In the genomic region with DNA sequence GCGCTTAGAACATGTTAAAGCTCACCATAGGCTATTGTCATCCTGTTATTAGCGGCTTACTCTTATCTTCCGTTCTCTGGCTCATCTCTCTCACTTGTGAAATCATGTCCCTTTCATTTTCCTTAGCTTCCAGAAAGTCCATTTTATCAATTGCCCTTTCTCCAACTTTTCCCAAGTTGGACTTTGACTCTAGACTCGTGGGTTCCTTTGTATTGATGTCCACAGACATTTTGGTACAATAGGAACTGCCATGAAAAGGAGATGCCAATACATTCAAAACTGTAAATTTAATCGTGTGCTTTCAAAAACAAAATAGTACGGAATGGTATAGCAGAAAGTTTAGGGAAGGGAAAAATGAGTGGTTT, we compare ENCODE assay signal across 1 cellular context.
TF ChIP-seq lines count a peak whose summit lies in the region.

No MANE protein-coding gene starts in this region.

TF ChIP-seq in K562, 482 proteins besides CTCF, POLR2A, EP300 and RAD21:
- TF ChIP-seq SIN3A (IDR thresholded peaks at IDR 0.05; ENCODE audit: borderline replicate concordance in 2 of 2, control insufficient read depth in 1 of 2, low read depth in 2 of 2, low read length in 2 of 2) (no peak), FOXM1 (IDR thresholded peaks at IDR 0.05; ENCODE audit: low read depth) (0 out of 2 replicates have a peak, but pooled peaks have one; percentile 21), FOXM1 (CRISPR knock-in tag; IDR thresholded peaks at IDR 0.05; ENCODE audit: low read depth) (no peak), CBX3 (IDR thresholded peaks at IDR 0.05; ENCODE audit: borderline replicate concordance in 1 of 2, low read length in 2 of 2) (no peak; a peak in 1 of 3 replicates), SIRT6 (IDR thresholded peaks at IDR 0.05; ENCODE audit: low read depth, low read length) (no peak), HNRNPL (IDR thresholded peaks at IDR 0.05; ENCODE audit: low read depth, low read length) (no peak), SOX6 (IDR thresholded peaks at IDR 0.05) (peak; percentile 35; the same call in 1 of the 2 replicates), ZNF239 (CRISPR knock-in tag; IDR thresholded peaks at IDR 0.05) (no peak), MAFG (tag; conservative IDR thresholded peaks at IDR 0.05) (no peak), ZNF384 (IDR thresholded peaks at IDR 0.05; ENCODE audit: low read depth, low read length) (no peak), ZNF584 (CRISPR knock-in tag; IDR thresholded peaks at IDR 0.05; ENCODE audit: low read depth) (no peak), ZFPM2 (CRISPR knock-in tag; IDR thresholded peaks at IDR 0.05) (no peak), HOMEZ (CRISPR knock-in tag; IDR thresholded peaks at IDR 0.05) (no peak), SIX5 (IDR thresholded peaks at IDR 0.05; ENCODE audit: borderline replicate concordance in 1 of 2, insufficient read depth in 1 of 2, low read depth in 1 of 2, low read length in 2 of 2) (no peak), MYNN (IDR thresholded peaks at IDR 0.05) (no peak), MYNN (CRISPR knock-in tag; IDR thresholded peaks at IDR 0.05) (no peak), NCOA4 (IDR thresholded peaks at IDR 0.05; ENCODE audit: partially characterized antibody) (no peak), TCF7 (IDR thresholded peaks at IDR 0.05; ENCODE audit: borderline replicate concordance) (no peak), LCOR (CRISPR knock-in tag; IDR thresholded peaks at IDR 0.05) (no peak), DACH1 (IDR thresholded peaks at IDR 0.05; ENCODE audit: partially characterized antibody) (peak; percentile 23), ELF2 (CRISPR knock-in tag; IDR thresholded peaks at IDR 0.05) (no peak), NFE2L1 (tag; IDR thresholded peaks at IDR 0.05; ENCODE audit: borderline replicate concordance, low read depth) (no peak), CGGBP1 (CRISPR knock-in tag; IDR thresholded peaks at IDR 0.05) (no peak), FOXK2 (conservative IDR thresholded peaks at IDR 0.05 in 1 of 2, IDR thresholded peaks at IDR 0.05 in 1 of 2; ENCODE audit: low read depth in 2 of 2) (0 out of 4 replicates have a peak, but pooled peaks of 1 of the 2 experiments have one; percentile 7), MECOM (CRISPR knock-in tag; IDR thresholded peaks at IDR 0.05) (0 out of 2 replicates have a peak, but pooled peaks have one; percentile 21), ZNF445 (CRISPR knock-in tag; IDR thresholded peaks at IDR 0.05; ENCODE audit: low read depth) (no peak), ZNF212 (CRISPR knock-in tag; IDR thresholded peaks at IDR 0.05) (no peak), ZBTB33 (CRISPR knock-in tag; IDR thresholded peaks at IDR 0.05) (peak; percentile 90), CC2D1A (IDR thresholded peaks at IDR 0.05) (no peak), GABPA (tag; conservative IDR thresholded peaks at IDR 0.05; ENCODE audit: low read depth) (no peak), SETDB1 (IDR thresholded peaks at IDR 0.05; ENCODE audit: low read length) (no peak), ESRRB (CRISPR knock-in tag; IDR thresholded peaks at IDR 0.05; ENCODE audit: borderline replicate concordance) (no peak), MTA2 (IDR thresholded peaks at IDR 0.05; ENCODE audit: low read depth) (no peak)
- TF ChIP-seq, protein P1, sequence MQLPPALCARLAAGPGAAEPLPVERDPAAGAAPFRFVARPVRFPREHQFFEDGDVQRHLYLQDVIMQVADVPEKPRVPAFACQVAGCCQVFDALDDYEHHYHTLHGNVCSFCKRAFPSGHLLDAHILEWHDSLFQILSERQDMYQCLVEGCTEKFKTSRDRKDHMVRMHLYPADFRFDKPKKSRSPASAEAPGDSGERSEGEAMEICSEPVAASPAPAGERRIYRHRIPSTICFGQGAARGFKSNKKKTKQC (CRISPR knock-in tag; IDR thresholded peaks at IDR 0.05): no peak
- TF ChIP-seq, protein P2, sequence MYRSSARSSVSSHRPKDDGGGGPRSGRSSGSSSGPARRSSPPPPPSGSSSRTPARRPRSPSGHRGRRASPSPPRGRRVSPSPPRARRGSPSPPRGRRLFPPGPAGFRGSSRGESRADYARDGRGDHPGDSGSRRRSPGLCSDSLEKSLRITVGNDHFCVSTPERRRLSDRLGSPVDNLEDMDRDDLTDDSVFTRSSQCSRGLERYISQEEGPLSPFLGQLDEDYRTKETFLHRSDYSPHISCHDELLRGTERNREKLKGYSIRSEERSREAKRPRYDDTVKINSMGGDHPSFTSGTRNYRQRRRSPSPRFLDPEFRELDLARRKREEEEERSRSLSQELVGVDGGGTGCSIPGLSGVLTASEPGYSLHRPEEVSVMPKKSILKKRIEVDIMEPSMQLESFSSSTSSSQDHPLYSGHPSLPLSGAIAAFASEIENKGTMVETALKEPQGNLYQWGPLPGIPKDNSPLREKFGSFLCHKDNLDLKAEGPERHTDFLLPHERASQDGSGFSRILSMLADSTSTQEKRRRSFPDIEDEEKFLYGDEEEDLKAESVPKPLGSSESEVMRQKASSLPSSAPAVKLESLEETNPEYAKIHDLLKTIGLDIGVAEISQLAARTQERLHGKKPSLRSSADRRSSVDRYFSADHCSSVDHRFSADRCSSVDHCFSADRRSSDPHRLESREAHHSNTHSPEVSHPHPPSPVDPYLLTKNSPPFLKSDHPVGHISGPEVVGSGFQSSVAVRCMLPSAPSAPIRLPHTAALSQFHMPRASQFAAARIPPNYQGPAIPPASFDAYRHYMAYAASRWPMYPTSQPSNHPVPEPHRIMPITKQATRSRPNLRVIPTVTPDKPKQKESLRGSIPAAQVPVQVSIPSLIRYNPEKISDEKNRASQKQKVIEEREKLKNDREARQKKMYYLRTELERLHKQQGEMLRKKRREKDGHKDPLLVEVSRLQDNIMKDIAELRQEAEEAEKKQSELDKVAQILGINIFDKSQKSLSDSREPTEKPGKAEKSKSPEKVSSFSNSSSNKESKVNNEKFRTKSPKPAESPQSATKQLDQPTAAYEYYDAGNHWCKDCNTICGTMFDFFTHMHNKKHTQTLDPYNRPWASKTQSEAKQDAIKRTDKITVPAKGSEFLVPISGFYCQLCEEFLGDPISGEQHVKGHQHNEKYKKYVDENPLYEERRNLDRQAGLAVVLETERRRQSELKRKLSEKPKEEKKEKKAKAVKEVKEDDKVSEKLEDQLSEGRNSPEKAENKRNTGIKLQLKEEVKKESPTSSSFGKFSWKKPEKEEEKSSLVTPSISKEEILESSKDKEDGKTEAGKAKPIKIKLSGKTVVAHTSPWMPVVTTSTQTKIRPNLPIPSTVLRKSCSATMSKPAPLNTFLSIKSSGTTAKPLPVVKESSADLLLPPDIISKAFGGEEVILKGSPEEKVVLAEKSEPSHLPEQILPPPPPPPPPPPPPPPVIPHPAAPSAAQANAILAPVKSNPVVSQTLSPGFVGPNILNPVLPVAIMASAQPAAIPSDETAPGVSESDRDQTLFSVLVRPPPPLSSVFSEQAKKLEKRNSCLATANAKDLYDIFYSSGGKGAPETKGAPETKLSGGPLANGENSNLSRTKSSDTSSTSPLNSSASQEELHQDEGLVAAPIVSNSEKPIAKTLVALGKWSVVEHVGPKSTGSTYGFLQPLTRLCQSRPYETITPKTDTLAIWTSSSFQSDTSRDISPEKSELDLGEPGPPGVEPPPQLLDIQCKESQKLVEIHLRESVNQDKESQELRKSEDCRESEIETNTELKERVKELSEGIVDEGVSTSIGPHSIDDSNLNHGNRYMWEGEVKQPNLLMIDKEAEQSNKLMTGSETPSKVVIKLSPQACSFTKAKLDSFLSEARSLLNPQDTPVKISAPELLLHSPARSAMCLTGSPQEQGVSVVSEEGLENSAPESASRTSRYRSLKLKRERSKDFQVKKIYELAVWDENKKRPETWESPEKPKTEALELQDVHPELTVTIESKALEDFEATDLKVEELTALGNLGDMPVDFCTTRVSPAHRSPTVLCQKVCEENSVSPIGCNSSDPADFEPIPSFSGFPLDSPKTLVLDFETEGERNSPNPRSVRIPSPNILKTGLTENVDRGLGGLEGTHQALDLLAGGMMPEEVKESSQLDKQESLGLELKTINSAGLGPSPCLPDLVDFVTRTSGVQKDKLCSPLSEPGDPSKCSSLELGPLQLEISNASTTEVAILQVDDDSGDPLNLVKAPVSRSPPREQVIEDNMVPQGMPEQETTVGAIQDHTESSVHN (IDR thresholded peaks at IDR 0.05; ENCODE audit: borderline replicate concordance in 1 of 2, low read depth in 1 of 2): no peak
- TF ChIP-seq, protein P3, sequence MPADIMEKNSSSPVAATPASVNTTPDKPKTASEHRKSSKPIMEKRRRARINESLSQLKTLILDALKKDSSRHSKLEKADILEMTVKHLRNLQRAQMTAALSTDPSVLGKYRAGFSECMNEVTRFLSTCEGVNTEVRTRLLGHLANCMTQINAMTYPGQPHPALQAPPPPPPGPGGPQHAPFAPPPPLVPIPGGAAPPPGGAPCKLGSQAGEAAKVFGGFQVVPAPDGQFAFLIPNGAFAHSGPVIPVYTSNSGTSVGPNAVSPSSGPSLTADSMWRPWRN (IDR thresholded peaks at IDR 0.05; ENCODE audit: low read depth): no peak
- TF ChIP-seq, protein P4, sequence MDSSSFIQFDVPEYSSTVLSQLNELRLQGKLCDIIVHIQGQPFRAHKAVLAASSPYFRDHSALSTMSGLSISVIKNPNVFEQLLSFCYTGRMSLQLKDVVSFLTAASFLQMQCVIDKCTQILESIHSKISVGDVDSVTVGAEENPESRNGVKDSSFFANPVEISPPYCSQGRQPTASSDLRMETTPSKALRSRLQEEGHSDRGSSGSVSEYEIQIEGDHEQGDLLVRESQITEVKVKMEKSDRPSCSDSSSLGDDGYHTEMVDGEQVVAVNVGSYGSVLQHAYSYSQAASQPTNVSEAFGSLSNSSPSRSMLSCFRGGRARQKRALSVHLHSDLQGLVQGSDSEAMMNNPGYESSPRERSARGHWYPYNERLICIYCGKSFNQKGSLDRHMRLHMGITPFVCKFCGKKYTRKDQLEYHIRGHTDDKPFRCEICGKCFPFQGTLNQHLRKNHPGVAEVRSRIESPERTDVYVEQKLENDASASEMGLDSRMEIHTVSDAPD (CRISPR knock-in tag; IDR thresholded peaks at IDR 0.05): no peak
TF ChIP-seq in K562: peak in this region for 6.
